23 cellular contexts compared by ENCODE assay signal in the genomic region with DNA sequence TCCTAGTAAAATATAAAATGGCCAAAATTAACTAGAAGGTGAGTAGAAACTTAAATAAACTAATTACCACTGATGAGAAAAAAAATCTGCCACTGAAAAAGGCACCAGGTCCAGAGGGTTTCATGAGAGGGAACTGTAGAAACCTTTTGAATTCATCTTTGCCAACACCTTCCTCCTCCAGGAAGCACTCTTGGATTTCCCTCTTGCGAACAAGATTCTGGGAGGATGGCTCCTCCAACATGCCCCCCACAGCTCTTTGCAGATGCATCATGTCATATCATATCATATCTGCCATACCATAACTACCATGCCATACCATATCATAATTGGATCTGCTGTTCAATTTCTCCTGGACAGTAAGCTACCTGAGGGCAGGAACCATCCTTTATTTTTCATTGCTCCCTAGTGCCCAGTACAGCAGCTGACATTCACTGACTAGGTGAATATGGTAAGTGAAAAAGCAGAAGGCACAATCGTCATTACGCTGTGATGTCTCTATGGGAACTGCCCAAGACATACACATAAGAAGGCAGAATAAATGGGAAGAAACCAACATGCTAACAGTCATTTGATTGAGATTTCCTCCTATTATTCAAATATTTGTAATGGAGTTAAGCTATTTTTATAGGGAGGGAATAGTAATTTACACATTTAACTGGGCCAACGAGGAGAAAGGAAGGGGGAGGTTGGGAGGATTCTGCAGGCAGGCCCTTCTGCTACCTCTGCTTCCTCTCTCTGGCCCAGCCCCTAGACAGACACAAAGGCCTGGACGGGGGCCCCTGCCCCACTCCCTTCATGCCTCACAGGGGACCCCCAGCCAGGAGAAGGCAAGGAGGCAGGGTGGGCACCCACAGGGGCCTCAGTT.
DNase-seq lines count a peak whose midpoint lies in the region; ATAC-seq, FAIRE-seq and TF ChIP-seq lines count a peak whose summit lies in the region.
"Had no signal": no experiment of that assay in that cellular context is flagged by ENCODE, and none has a peak within 500 bp of the region (broad histone marks: within the 10 kb centered on the region; RNA-seq: fewer than 3 reads in every experiment).

No MANE protein-coding gene starts in this region.

- peaks cover 63% of the 10 kb centered on the region for H3K79me2 ChIP-seq in PC-3 (ENCODE audit: low read length)

- BruUV-seq in Caco-2 (replicated peaks; lab: Mats Ljungman, UMichigan) (no TSS peak), PC-3 (replicated peaks; lab: Mats Ljungman, UMichigan) (no TSS peak)

- H4K20me1 ChIP-seq in PC-3 (ENCODE audit: low read length): no peaks in the 10 kb centered on the region

- H3K4me2 ChIP-seq in A549: no peak overlapping the region
- peak overlapping the region; percentile 90 for H3K4me2 ChIP-seq in PC-3 (ENCODE audit: low read length)

- TF ChIP-seq CTCF in A549 (IDR thresholded peaks at IDR 0.05): no peak
- no peak for TF ChIP-seq CTCF in Caco-2 (IDR thresholded peaks at IDR 0.05; ENCODE audit: insufficient read depth in 1 of 2, low read depth in 1 of 2, low read length in 1 of 2, severe bottlenecking in 1 of 2, unreplicated experiment in 1 of 2)
- TF ChIP-seq CTCF in PC-3 (conservative IDR thresholded peaks at IDR 0.05; ENCODE audit: low read depth, low read length): no peak
- TF ChIP-seq CTCF in esophagus muscularis mucosa (IDR thresholded peaks at IDR 0.05): no peak

- no peak for TF ChIP-seq POLR2A in A549 (IDR thresholded peaks at IDR 0.05; ENCODE audit: low read length)
- no peak for TF ChIP-seq POLR2A in esophagus muscularis mucosa (IDR thresholded peaks at IDR 0.05; ENCODE audit: low read depth)

- H3K27ac Mint-ChIP-seq in Caco-2 (ENCODE audit: unreplicated experiment): peak overlapping the region; percentile 97
- H3K27ac Mint-ChIP-seq: activated T-helper 2 cell treated with anti-CD3 and anti-CD28 coated beads, Interferon-gamma antibody, Interleukin-2, Interleukin-4, amounts not matched to agents 10 μg/mL and 5 μg/mL and 100 μg/mL, durations not matched to agents 14 hours and 24 hours and 36 hours; CD4-positive, CD25-positive, alpha-beta regulatory T cell; natural killer cell treated with Interleukin-12 subunit alpha and Interleukin-12 subunit beta and Interleukin-15 and Interleukin-18, amount 100 ng/mL, for 72 hours had no signal

- no peak for TF ChIP-seq RAD21 in A549 (conservative IDR thresholded peaks at IDR 0.05 in 1 of 2, IDR thresholded peaks at IDR 0.05 in 1 of 2)

- WGBS in A549 (ENCODE audit: missing lambda C conversion rate): 81% methylated on average over 5 of the region's 5 CpGs
- WGBS in esophagus muscularis mucosa: 74% methylated on average over 5 of the region's 5 CpGs

- FAIRE-seq in A549 (lab: Jason Lieb, UNC): peak; percentile 13

- H3F3A ChIP-seq in PC-3 (ENCODE audit: low read length, unreplicated experiment): no peaks in the 10 kb centered on the region

- no peak overlapping the region for H3K4me3 ChIP-seq in A549
- H3K4me3 ChIP-seq in Caco-2 (ENCODE audit: low read depth, low read length): no peak overlapping the region
- peak overlapping the region; percentile 74 for H3K4me3 ChIP-seq in PC-3 (ENCODE audit: low read length)
- H3K4me3 ChIP-seq in esophagus muscularis mucosa: no peak overlapping the region
- H3K4me3 ChIP-seq: heart left ventricle, ovary, SK-N-MC, spleen had no signal

- POLR2A ChIA-PET in A549 (lab: Yijun Ruan, JAX) (no interaction called here), Caco-2 (lab: Charles Lee) (no interaction called here), PC-3 (lab: Charles Lee; ENCODE audit: unreplicated experiment) (no interaction called here)

- H3K36me3 ChIP-seq in Caco-2 (ENCODE audit: control insufficient read depth, insufficient read depth, low read length): no peaks in the 10 kb centered on the region
- H3K36me3 ChIP-seq in PC-3 (ENCODE audit: low read depth, low read length): no peaks in the 10 kb centered on the region
- H3K36me3 ChIP-seq in esophagus muscularis mucosa: peaks cover 0 to 21% (median 0%) of the 10 kb centered on the region in 4 donors
- H3K36me3 ChIP-seq: ovary, WERI-Rb-1 had no signal

- H3K4me3 Mint-ChIP-seq in Caco-2 (ENCODE audit: unreplicated experiment): peak overlapping the region; percentile 51
- H3K4me3 Mint-ChIP-seq: CD4-positive, CD25-positive, alpha-beta regulatory T cell; natural killer cell treated with Interleukin-12 subunit alpha and Interleukin-12 subunit beta and Interleukin-15 and Interleukin-18, amount 100 ng/mL, for 72 hours had no signal

- CTCF ChIA-PET in A549 (lab: Yijun Ruan, JAX): interaction anchor here (0.6 to 6.2 kb wide), 7 partner anchors 9 to 1024 kb away, joined by 3 to 43 read pairs (median 4); partner anchors contain the start of gene LRRC37A3
- CTCF ChIA-PET in Caco-2 (lab: Charles Lee): no interaction called here
- CTCF ChIA-PET in PC-3 (lab: Charles Lee): interaction anchor here (0.6 kb wide), 1 partner anchor 322 kb away, joined by 8 read pairs; no protein-coding TSS in a partner anchor

- no peaks in the 10 kb centered on the region for H3K9me3 ChIP-seq in A549
- no peaks in the 10 kb centered on the region for H3K9me3 ChIP-seq in Caco-2
- H3K9me3 ChIP-seq in PC-3 (ENCODE audit: low read length): no peaks in the 10 kb centered on the region
- no peaks in the 10 kb centered on the region for H3K9me3 ChIP-seq in esophagus muscularis mucosa
- H3K9me3 ChIP-seq: heart left ventricle, left lung, ovary, spleen had no signal

- H3K4me1 ChIP-seq in A549 (peaks cover 22% of the 10 kb centered on the region), Caco-2 (no peaks in the 10 kb centered on the region), PC-3 (ENCODE audit: insufficient read depth, low read length) (peaks cover 19% of the 10 kb centered on the region), esophagus muscularis mucosa (peaks cover 6 to 27% (median 20%) of the 10 kb centered on the region in 4 donors)

- peak overlapping the region; percentile 71; the same call in 1 of the 2 replicates for H3K9ac ChIP-seq in PC-3 (ENCODE audit: low read length)

- no peaks in the 10 kb centered on the region for H3K27me3 Mint-ChIP-seq in Caco-2 (ENCODE audit: insufficient read depth, unreplicated experiment)
- H3K27me3 Mint-ChIP-seq: natural killer cell treated with Interleukin-12 subunit alpha and Interleukin-12 subunit beta and Interleukin-15 and Interleukin-18, amount 100 ng/mL, for 72 hours had no signal

- H3K27ac ChIP-seq in A549 (no peak overlapping the region), PC-3 (ENCODE audit: low read length) (no peak overlapping the region), esophagus muscularis mucosa (replicated peaks in 1 of 4) (no peak overlapping the region)
- H3K27ac ChIP-seq: heart left ventricle, left lung, ovary, SK-N-MC, spleen, WERI-Rb-1 had no signal

- H3K9me2 ChIP-seq in PC-3 (replicated peaks; ENCODE audit: low read length): no peaks in the 10 kb centered on the region

- no peaks in the 10 kb centered on the region for H3K4me1 Mint-ChIP-seq in Caco-2 (ENCODE audit: low read depth, unreplicated experiment)

- DNase-seq in A549 (ENCODE audit: low read depth in 1 of 2, low spot score in 1 of 2) (no peak), Caco-2 (no peak), PC-3 (peak; percentile 26), esophagus muscularis mucosa (ENCODE audit: extremely low spot score) (peak; percentile 37), superior temporal gyrus (ENCODE audit: extremely low spot score) (no peak), NCI-H524 (lab: John Stamatoyannopoulos, UW) (no peak)
- DNase-seq in activated naive CD4-positive, alpha-beta T cell treated with anti-CD3 and anti-CD28 coated beads, Interleukin-2, amount 50 U/mL, for 16 hours: no peak
- DNase-seq: activated CD8-positive, alpha-beta memory T cell treated with anti-CD3 and anti-CD28 coated beads, Interleukin-2, amount 50 U/mL, for 48 hours; CD4-positive, CD25-positive, alpha-beta regulatory T cell; heart left ventricle; left lung; NCI-H187; NCI-H526 treated with DMSO at 0.1 percent for 48 hours; ovary; RPMI8226; spleen; stimulated activated CD4-positive, alpha-beta T cell treated with anti-CD3 and anti-CD28 coated beads, Interleukin-4, amount 100 ng/mL, for 24 hours; stimulated activated naive CD4-positive, alpha-beta T cell treated with Interleukin-2 at 50 U/mL for 16 hours; WERI-Rb-1 had no signal

- ATAC-seq in A549: no peak
- no peak for ATAC-seq in PC-3
- ATAC-seq in GM21737 (IDR thresholded peaks at IDR 0.05; ENCODE audit: unreplicated experiment): no peak
- ATAC-seq: heart left ventricle; left lung; natural killer cell treated with Interleukin-12 subunit alpha and Interleukin-12 subunit beta and Interleukin-15 and Interleukin-18, amount 100 ng/mL, for 72 hours had no signal

- no peak for TF ChIP-seq EP300 in A549 (IDR thresholded peaks at IDR 0.05)
- TF ChIP-seq EP300 in esophagus muscularis mucosa (IDR thresholded peaks at IDR 0.05): no peak

- no peaks in the 10 kb centered on the region for H3K36me3 Mint-ChIP-seq in Caco-2 (ENCODE audit: insufficient read depth, unreplicated experiment)
- H3K36me3 Mint-ChIP-seq: natural killer cell treated with Interleukin-12 subunit alpha and Interleukin-12 subunit beta and Interleukin-15 and Interleukin-18, amount 100 ng/mL, for 72 hours had no signal

- no peaks in the 10 kb centered on the region for H3K27me3 ChIP-seq in Caco-2 (replicated peaks; ENCODE audit: control insufficient read depth, insufficient read depth, low read length)
- no peaks in the 10 kb centered on the region for H3K27me3 ChIP-seq in PC-3 (ENCODE audit: low read length)
- peaks cover 0 to under 1% (median 0%) of the 10 kb centered on the region in 4 donors for H3K27me3 ChIP-seq in esophagus muscularis mucosa
- H3K27me3 ChIP-seq: heart left ventricle, left lung, ovary, spleen had no signal

- H3K9me3 Mint-ChIP-seq in Caco-2 (ENCODE audit: unreplicated experiment): no peaks in the 10 kb centered on the region
- H3K9me3 Mint-ChIP-seq: activated T-helper 2 cell treated with anti-CD3 and anti-CD28 coated beads, Interferon-gamma antibody, Interleukin-2, Interleukin-4, amounts not matched to agents 10 μg/mL and 5 μg/mL and 100 μg/mL, durations not matched to agents 14 hours and 24 hours and 36 hours; CD4-positive, CD25-positive, alpha-beta regulatory T cell; natural killer cell treated with Interleukin-12 subunit alpha and Interleukin-12 subunit beta and Interleukin-15 and Interleukin-18, amount 100 ng/mL, for 72 hours had no signal

- H2AFZ ChIP-seq in PC-3 (ENCODE audit: low read length): no peak overlapping the region

- intact Hi-C loops in Caco-2 (cut with micrococcal nuclease; ENCODE audit: unreplicated experiment): loop anchor here (10.0 kb wide), 1 partner anchor 347 kb away; no protein-coding TSS in a partner anchor
- intact Hi-C loops in PC-3 (cut with micrococcal nuclease): no loop called here
- intact Hi-C loops in esophagus muscularis mucosa (cut with DNase I): no loop called here

TF ChIP-seq in A549, 52 proteins besides CTCF, POLR2A, EP300 and RAD21:
- TF ChIP-seq HOXA7 (CRISPR knock-in tag; IDR thresholded peaks at IDR 0.05): no peak
- peak; percentile 76 for TF ChIP-seq ZFP36 (IDR thresholded peaks at IDR 0.05; ENCODE audit: borderline replicate concordance, partially characterized antibody)

Comparison
In these comparisons a context has a peak if more than half of its experiments do, and no peak if none do; other contexts are left out.
1. DNase-seq: peak in PC-3 (single experiment) and esophagus muscularis mucosa (single experiment); none in A549 (0 of 2), Caco-2 (0 of 2), activated naive CD4-positive, alpha-beta T cell treated with anti-CD3 and anti-CD28 coated beads, Interleukin-2, amount 50 U/mL, for 16 hours (single experiment), superior temporal gyrus (single experiment) and NCI-H524 (0 of 2).